In the genomic region with DNA sequence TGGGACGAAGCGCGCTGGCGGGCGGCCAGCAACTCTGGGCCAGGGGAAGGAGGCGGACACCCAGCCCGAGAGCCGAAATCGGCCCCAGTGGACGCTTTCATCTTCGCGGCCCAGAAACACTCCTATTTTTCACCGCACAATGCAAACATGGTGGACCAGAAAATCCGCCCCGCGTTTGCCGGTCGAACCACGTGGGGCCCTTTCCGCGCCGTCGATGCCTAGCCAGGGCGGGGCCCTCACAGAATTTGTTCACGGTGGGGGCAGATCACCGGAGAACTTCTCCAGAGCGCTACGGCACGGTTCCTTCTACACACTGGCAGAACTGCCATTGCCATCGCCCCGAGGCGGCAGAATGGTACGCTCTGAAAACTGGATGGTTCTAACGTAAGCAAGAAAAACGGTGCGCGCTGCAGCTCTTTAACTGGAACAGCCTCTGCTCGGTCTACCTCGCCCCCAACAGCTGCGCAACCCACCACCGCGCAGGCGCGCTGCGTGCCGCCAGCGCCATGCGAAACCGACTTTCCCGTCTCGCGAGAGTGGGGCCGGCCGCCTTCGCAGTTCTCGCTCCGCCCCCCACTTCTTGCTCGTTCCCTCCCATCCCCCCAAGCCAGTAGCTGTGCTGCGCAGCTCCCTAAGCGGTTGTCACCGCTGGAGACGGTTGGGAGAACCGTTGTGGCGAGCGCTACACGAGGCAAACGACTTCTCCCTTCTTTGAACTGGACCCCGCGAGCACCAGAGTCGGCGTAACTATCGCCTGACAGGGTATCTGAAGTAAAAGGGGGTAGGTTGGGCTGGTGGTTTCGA, we compare ENCODE assay signal across 1 cellular context.
A peak's percentile ranks its signal among the peaks of the same experiment; 100 is the strongest.
TF ChIP-seq lines count a peak whose summit lies in the region.

A gene with protein sequence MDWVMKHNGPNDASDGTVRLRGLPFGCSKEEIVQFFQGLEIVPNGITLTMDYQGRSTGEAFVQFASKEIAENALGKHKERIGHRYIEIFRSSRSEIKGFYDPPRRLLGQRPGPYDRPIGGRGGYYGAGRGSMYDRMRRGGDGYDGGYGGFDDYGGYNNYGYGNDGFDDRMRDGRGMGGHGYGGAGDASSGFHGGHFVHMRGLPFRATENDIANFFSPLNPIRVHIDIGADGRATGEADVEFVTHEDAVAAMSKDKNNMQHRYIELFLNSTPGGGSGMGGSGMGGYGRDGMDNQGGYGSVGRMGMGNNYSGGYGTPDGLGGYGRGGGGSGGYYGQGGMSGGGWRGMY (plus strand): TSS at position 610 of the 804 bp plus-strand sequence. CDS start 5,158 bp downstream, outside the sequence.

TF ChIP-seq in K562, 482 proteins besides CTCF, POLR2A, EP300 and RAD21 (continued from another document and continues in another):
- TF ChIP-seq, protein P1, sequence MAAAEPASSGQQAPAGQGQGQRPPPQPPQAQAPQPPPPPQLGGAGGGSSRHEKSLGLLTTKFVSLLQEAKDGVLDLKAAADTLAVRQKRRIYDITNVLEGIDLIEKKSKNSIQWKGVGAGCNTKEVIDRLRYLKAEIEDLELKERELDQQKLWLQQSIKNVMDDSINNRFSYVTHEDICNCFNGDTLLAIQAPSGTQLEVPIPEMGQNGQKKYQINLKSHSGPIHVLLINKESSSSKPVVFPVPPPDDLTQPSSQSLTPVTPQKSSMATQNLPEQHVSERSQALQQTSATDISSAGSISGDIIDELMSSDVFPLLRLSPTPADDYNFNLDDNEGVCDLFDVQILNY (CRISPR knock-in tag; IDR thresholded peaks at IDR 0.05) = no peak; the same call in none of the 2 replicates
- no peak for TF ChIP-seq PHB (CRISPR knock-in tag; IDR thresholded peaks at IDR 0.05)
- TF ChIP-seq TAF1 (IDR thresholded peaks at IDR 0.05; ENCODE audit: control insufficient read depth, extremely low read depth, insufficient read depth, low read length, severe bottlenecking) = peak; percentile 100
- no peak for TF ChIP-seq SIN3B (IDR thresholded peaks at IDR 0.05; ENCODE audit: low read depth)
- TF ChIP-seq, protein P2, sequence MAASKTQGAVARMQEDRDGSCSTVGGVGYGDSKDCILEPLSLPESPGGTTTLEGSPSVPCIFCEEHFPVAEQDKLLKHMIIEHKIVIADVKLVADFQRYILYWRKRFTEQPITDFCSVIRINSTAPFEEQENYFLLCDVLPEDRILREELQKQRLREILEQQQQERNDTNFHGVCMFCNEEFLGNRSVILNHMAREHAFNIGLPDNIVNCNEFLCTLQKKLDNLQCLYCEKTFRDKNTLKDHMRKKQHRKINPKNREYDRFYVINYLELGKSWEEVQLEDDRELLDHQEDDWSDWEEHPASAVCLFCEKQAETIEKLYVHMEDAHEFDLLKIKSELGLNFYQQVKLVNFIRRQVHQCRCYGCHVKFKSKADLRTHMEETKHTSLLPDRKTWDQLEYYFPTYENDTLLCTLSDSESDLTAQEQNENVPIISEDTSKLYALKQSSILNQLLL (CRISPR knock-in tag; IDR thresholded peaks at IDR 0.05; ENCODE audit: borderline replicate concordance) = no peak
- TF ChIP-seq, protein P3, sequence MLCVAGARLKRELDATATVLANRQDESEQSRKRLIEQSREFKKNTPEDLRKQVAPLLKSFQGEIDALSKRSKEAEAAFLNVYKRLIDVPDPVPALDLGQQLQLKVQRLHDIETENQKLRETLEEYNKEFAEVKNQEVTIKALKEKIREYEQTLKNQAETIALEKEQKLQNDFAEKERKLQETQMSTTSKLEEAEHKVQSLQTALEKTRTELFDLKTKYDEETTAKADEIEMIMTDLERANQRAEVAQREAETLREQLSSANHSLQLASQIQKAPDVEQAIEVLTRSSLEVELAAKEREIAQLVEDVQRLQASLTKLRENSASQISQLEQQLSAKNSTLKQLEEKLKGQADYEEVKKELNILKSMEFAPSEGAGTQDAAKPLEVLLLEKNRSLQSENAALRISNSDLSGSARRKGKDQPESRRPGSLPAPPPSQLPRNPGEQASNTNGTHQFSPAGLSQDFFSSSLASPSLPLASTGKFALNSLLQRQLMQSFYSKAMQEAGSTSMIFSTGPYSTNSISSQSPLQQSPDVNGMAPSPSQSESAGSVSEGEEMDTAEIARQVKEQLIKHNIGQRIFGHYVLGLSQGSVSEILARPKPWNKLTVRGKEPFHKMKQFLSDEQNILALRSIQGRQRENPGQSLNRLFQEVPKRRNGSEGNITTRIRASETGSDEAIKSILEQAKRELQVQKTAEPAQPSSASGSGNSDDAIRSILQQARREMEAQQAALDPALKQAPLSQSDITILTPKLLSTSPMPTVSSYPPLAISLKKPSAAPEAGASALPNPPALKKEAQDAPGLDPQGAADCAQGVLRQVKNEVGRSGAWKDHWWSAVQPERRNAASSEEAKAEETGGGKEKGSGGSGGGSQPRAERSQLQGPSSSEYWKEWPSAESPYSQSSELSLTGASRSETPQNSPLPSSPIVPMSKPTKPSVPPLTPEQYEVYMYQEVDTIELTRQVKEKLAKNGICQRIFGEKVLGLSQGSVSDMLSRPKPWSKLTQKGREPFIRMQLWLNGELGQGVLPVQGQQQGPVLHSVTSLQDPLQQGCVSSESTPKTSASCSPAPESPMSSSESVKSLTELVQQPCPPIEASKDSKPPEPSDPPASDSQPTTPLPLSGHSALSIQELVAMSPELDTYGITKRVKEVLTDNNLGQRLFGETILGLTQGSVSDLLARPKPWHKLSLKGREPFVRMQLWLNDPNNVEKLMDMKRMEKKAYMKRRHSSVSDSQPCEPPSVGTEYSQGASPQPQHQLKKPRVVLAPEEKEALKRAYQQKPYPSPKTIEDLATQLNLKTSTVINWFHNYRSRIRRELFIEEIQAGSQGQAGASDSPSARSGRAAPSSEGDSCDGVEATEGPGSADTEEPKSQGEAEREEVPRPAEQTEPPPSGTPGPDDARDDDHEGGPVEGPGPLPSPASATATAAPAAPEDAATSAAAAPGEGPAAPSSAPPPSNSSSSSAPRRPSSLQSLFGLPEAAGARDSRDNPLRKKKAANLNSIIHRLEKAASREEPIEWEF (CRISPR knock-in tag; IDR thresholded peaks at IDR 0.05) = no peak
- no peak for TF ChIP-seq SMAD2 (IDR thresholded peaks at IDR 0.05; ENCODE audit: low read depth, low read length)
- peak in 1 of 2 experiments; percentile 71; a peak in 2 of 4 replicates for TF ChIP-seq CSDE1 (IDR thresholded peaks at IDR 0.05)
- TF ChIP-seq, protein P4, sequence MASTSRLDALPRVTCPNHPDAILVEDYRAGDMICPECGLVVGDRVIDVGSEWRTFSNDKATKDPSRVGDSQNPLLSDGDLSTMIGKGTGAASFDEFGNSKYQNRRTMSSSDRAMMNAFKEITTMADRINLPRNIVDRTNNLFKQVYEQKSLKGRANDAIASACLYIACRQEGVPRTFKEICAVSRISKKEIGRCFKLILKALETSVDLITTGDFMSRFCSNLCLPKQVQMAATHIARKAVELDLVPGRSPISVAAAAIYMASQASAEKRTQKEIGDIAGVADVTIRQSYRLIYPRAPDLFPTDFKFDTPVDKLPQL (IDR thresholded peaks at IDR 0.05; ENCODE audit: extremely low read depth, insufficient read length) = peak; percentile 72
- TF ChIP-seq ZNF707 (CRISPR knock-in tag; conservative IDR thresholded peaks at IDR 0.05) = no peak
- TF ChIP-seq, protein P5, sequence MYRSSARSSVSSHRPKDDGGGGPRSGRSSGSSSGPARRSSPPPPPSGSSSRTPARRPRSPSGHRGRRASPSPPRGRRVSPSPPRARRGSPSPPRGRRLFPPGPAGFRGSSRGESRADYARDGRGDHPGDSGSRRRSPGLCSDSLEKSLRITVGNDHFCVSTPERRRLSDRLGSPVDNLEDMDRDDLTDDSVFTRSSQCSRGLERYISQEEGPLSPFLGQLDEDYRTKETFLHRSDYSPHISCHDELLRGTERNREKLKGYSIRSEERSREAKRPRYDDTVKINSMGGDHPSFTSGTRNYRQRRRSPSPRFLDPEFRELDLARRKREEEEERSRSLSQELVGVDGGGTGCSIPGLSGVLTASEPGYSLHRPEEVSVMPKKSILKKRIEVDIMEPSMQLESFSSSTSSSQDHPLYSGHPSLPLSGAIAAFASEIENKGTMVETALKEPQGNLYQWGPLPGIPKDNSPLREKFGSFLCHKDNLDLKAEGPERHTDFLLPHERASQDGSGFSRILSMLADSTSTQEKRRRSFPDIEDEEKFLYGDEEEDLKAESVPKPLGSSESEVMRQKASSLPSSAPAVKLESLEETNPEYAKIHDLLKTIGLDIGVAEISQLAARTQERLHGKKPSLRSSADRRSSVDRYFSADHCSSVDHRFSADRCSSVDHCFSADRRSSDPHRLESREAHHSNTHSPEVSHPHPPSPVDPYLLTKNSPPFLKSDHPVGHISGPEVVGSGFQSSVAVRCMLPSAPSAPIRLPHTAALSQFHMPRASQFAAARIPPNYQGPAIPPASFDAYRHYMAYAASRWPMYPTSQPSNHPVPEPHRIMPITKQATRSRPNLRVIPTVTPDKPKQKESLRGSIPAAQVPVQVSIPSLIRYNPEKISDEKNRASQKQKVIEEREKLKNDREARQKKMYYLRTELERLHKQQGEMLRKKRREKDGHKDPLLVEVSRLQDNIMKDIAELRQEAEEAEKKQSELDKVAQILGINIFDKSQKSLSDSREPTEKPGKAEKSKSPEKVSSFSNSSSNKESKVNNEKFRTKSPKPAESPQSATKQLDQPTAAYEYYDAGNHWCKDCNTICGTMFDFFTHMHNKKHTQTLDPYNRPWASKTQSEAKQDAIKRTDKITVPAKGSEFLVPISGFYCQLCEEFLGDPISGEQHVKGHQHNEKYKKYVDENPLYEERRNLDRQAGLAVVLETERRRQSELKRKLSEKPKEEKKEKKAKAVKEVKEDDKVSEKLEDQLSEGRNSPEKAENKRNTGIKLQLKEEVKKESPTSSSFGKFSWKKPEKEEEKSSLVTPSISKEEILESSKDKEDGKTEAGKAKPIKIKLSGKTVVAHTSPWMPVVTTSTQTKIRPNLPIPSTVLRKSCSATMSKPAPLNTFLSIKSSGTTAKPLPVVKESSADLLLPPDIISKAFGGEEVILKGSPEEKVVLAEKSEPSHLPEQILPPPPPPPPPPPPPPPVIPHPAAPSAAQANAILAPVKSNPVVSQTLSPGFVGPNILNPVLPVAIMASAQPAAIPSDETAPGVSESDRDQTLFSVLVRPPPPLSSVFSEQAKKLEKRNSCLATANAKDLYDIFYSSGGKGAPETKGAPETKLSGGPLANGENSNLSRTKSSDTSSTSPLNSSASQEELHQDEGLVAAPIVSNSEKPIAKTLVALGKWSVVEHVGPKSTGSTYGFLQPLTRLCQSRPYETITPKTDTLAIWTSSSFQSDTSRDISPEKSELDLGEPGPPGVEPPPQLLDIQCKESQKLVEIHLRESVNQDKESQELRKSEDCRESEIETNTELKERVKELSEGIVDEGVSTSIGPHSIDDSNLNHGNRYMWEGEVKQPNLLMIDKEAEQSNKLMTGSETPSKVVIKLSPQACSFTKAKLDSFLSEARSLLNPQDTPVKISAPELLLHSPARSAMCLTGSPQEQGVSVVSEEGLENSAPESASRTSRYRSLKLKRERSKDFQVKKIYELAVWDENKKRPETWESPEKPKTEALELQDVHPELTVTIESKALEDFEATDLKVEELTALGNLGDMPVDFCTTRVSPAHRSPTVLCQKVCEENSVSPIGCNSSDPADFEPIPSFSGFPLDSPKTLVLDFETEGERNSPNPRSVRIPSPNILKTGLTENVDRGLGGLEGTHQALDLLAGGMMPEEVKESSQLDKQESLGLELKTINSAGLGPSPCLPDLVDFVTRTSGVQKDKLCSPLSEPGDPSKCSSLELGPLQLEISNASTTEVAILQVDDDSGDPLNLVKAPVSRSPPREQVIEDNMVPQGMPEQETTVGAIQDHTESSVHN (IDR thresholded peaks at IDR 0.05; ENCODE audit: borderline replicate concordance in 1 of 2, low read depth in 1 of 2) = no peak
- peak; percentile 99 for TF ChIP-seq NRF1 (conservative IDR thresholded peaks at IDR 0.05 in 1 of 2, IDR thresholded peaks at IDR 0.05 in 1 of 2)
- TF ChIP-seq RB1 (IDR thresholded peaks at IDR 0.05; ENCODE audit: low read depth) = peak; percentile 93
- no peak for TF ChIP-seq POLR3A (IDR thresholded peaks at IDR 0.05; ENCODE audit: borderline replicate concordance, extremely low read depth, insufficient read depth, insufficient read length)
- TF ChIP-seq, protein P6, sequence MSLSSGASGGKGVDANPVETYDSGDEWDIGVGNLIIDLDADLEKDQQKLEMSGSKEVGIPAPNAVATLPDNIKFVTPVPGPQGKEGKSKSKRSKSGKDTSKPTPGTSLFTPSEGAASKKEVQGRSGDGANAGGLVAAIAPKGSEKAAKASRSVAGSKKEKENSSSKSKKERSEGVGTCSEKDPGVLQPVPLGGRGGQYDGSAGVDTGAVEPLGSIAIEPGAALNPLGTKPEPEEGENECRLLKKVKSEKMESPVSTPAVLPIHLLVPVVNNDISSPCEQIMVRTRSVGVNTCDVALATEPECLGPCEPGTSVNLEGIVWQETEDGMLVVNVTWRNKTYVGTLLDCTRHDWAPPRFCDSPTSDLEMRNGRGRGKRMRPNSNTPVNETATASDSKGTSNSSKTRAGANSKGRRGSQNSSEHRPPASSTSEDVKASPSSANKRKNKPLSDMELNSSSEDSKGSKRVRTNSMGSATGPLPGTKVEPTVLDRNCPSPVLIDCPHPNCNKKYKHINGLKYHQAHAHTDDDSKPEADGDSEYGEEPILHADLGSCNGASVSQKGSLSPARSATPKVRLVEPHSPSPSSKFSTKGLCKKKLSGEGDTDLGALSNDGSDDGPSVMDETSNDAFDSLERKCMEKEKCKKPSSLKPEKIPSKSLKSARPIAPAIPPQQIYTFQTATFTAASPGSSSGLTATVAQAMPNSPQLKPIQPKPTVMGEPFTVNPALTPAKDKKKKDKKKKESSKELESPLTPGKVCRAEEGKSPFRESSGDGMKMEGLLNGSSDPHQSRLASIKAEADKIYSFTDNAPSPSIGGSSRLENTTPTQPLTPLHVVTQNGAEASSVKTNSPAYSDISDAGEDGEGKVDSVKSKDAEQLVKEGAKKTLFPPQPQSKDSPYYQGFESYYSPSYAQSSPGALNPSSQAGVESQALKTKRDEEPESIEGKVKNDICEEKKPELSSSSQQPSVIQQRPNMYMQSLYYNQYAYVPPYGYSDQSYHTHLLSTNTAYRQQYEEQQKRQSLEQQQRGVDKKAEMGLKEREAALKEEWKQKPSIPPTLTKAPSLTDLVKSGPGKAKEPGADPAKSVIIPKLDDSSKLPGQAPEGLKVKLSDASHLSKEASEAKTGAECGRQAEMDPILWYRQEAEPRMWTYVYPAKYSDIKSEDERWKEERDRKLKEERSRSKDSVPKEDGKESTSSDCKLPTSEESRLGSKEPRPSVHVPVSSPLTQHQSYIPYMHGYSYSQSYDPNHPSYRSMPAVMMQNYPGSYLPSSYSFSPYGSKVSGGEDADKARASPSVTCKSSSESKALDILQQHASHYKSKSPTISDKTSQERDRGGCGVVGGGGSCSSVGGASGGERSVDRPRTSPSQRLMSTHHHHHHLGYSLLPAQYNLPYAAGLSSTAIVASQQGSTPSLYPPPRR (CRISPR knock-in tag; IDR thresholded peaks at IDR 0.05; ENCODE audit: borderline replicate concordance) = no peak
- TF ChIP-seq RBBP5 (IDR thresholded peaks at IDR 0.05; ENCODE audit: borderline replicate concordance, insufficient read depth, low read length, poor library complexity, severe bottlenecking) = peak; percentile 83
- TF ChIP-seq BCL6 (CRISPR knock-in tag; IDR thresholded peaks at IDR 0.05) = no peak; the same call in 1 of the 2 replicates
- TF ChIP-seq ZNF232 (CRISPR knock-in tag; IDR thresholded peaks at IDR 0.05) = peak; percentile 86
- TF ChIP-seq KLF1 (tag; IDR thresholded peaks at IDR 0.05) = peak; percentile 94
- peak; percentile 98 for TF ChIP-seq EP400 (IDR thresholded peaks at IDR 0.05)
- TF ChIP-seq PCBP1 (IDR thresholded peaks at IDR 0.05; ENCODE audit: low read depth, low read length, poor library complexity, severe bottlenecking) = peak; percentile 55
- no peak; the same call in 1 of the 2 replicates for TF ChIP-seq CBFA2T3 (IDR thresholded peaks at IDR 0.05)
- TF ChIP-seq, protein P7, sequence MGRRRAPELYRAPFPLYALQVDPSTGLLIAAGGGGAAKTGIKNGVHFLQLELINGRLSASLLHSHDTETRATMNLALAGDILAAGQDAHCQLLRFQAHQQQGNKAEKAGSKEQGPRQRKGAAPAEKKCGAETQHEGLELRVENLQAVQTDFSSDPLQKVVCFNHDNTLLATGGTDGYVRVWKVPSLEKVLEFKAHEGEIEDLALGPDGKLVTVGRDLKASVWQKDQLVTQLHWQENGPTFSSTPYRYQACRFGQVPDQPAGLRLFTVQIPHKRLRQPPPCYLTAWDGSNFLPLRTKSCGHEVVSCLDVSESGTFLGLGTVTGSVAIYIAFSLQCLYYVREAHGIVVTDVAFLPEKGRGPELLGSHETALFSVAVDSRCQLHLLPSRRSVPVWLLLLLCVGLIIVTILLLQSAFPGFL (CRISPR knock-in tag; IDR thresholded peaks at IDR 0.05) = 0 out of 2 replicates have a peak, but pooled peaks have one; percentile 12
- TF ChIP-seq RBM14 (IDR thresholded peaks at IDR 0.05; ENCODE audit: borderline replicate concordance, insufficient read depth, low read depth, low read length) = no peak
